Comparison of ENCODE assay signal across 20 cellular contexts in genomic region chrX:115966920-115967319, GRCh38.
DNase-seq lines count a peak whose midpoint lies in the region; ATAC-seq and TF ChIP-seq lines count a peak whose summit lies in the region.
"Had no signal": no experiment of that assay in that cellular context is flagged by ENCODE, and none has a peak within 500 bp of the region (broad histone marks: within the 10 kb centered on the region; RNA-seq: fewer than 3 reads in every experiment).

No MANE protein-coding gene starts in this region.

- ATAC-seq in heart left ventricle (peak in 3 of 4 donors; percentile 14 to 61 (median 57)), SK-N-SH treated with all-trans-retinoic acid at 6 μM for 48 hours (peak; percentile 24), GM18511 (IDR thresholded peaks at IDR 0.05; ENCODE audit: unreplicated experiment) (no peak)
- ATAC-seq: body of pancreas had no signal

- TF ChIP-seq CTCF in heart left ventricle (IDR thresholded peaks at IDR 0.05) (no peak), type B pancreatic cell (conservative IDR thresholded peaks at IDR 0.05) (no peak)

- peaks cover 16% of the 10 kb centered on the region for H3K9me3 Mint-ChIP-seq in type B pancreatic cell
- peaks cover 3% of the 10 kb centered on the region for H3K9me3 Mint-ChIP-seq in activated naive CD4-positive, alpha-beta T cell treated with anti-CD3 and anti-CD28 coated beads, Interleukin-2, amount 10 ng/mL, durations not matched to agents 7 days and 5 days
- H3K9me3 Mint-ChIP-seq: activated naive CD4-positive, alpha-beta T cell treated with anti-CD3 and anti-CD28 coated beads, Interleukin-2, amount 50 U/mL, for 24 hours had no signal

- TF ChIP-seq POLR2A in heart left ventricle (IDR thresholded peaks at IDR 0.05): no peak

- H3K4me1 Mint-ChIP-seq in type B pancreatic cell (ENCODE audit: unreplicated experiment): peaks cover 18% of the 10 kb centered on the region
- no peaks in the 10 kb centered on the region for H3K4me1 Mint-ChIP-seq in activated naive CD4-positive, alpha-beta T cell treated with anti-CD3 and anti-CD28 coated beads, Interleukin-2, amount 10 ng/mL, durations not matched to agents 7 days and 5 days
- H3K4me1 Mint-ChIP-seq: activated naive CD4-positive, alpha-beta T cell treated with anti-CD3 and anti-CD28 coated beads, Interleukin-2, amount 50 U/mL, for 24 hours had no signal

- H3K36me3 Mint-ChIP-seq in type B pancreatic cell: peaks cover 11% of the 10 kb centered on the region
- H3K36me3 Mint-ChIP-seq in activated naive CD4-positive, alpha-beta T cell treated with anti-CD3 and anti-CD28 coated beads, Interleukin-2, amount 10 ng/mL, durations not matched to agents 7 days and 5 days: no peaks in the 10 kb centered on the region
- H3K36me3 Mint-ChIP-seq: activated naive CD4-positive, alpha-beta T cell treated with anti-CD3 and anti-CD28 coated beads, Interleukin-2, amount 50 U/mL, for 24 hours had no signal

- no peak overlapping the region for H3K27ac Mint-ChIP-seq in type B pancreatic cell
- no peak overlapping the region for H3K27ac Mint-ChIP-seq in activated naive CD4-positive, alpha-beta T cell treated with anti-CD3 and anti-CD28 coated beads, Interleukin-2, amount 10 ng/mL, durations not matched to agents 7 days and 5 days
- H3K27ac Mint-ChIP-seq: activated naive CD4-positive, alpha-beta T cell treated with anti-CD3 and anti-CD28 coated beads, Interleukin-2, amount 50 U/mL, for 24 hours had no signal

- H3K27ac ChIP-seq in heart left ventricle: peak overlapping the region in 1 of 12 donors; percentile 38
- H3K27ac ChIP-seq: body of pancreas, dorsolateral prefrontal cortex, esophagus squamous epithelium, tibial artery had no signal

- intact Hi-C loops in heart left ventricle (cut with DNase I) (no loop called here), cardiac septum (cut with DNase I) (no loop called here)

- 46 to 64% (median 54%) methylated on average over 5 to 11 of the region's 11 CpGs for WGBS in heart left ventricle, 4 donors

- no peak overlapping the region for H3K4me3 ChIP-seq in heart left ventricle
- H3K4me3 ChIP-seq: body of pancreas, tibial artery had no signal

- CTCF ChIA-PET in activated naive CD4-positive, alpha-beta T cell treated with anti-CD3 and anti-CD28 coated beads, Interleukin-2, amount 10 ng/mL, durations not matched to agents 7 days and 5 days (lab: Charles Lee): no interaction called here

- H3K4me1 ChIP-seq in heart left ventricle: peaks cover 0 to 3% (median 0%) of the 10 kb centered on the region in 12 donors
- H3K4me1 ChIP-seq: body of pancreas, esophagus squamous epithelium, tibial artery had no signal

- no peaks in the 10 kb centered on the region for H3K9me3 ChIP-seq in heart left ventricle
- H3K9me3 ChIP-seq: body of pancreas, esophagus squamous epithelium, tibial artery had no signal

- DNase-seq in heart left ventricle: no peak
- no peak for DNase-seq in cardiac septum (ENCODE audit: low spot score)
- peak; percentile 0 for DNase-seq in left kidney (ENCODE audit: low read depth, low spot score)
- no peak for DNase-seq in type B pancreatic cell (ENCODE audit: extremely low spot score, unreplicated experiment)
- no peak for DNase-seq in activated naive CD4-positive, alpha-beta T cell treated with anti-CD3 and anti-CD28 coated beads, Interleukin-2, amount 10 ng/mL, durations not matched to agents 7 days and 5 days
- no peak for DNase-seq in AML-193 (lab: John Stamatoyannopoulos, UW)
- DNase-seq: ACHN; activated CD4-positive, alpha-beta T cell treated with anti-CD3 and anti-CD28 coated beads for 48 hours; activated T-cell treated with anti-CD3 and anti-CD28 coated beads for 4 hours; body of pancreas; dorsolateral prefrontal cortex; esophagus squamous epithelium; NCI-H1436; occipital lobe; stimulated activated CD4-positive, alpha-beta T cell treated with anti-CD3 and anti-CD28 coated beads, Interleukin-4, amount 100 ng/mL, for 4 hours; T1000; tibial artery had no signal

- no peaks in the 10 kb centered on the region for H3K36me3 ChIP-seq in heart left ventricle
- H3K36me3 ChIP-seq: esophagus squamous epithelium, tibial artery had no signal

- peaks cover 0 to 45% (median 0%) of the 10 kb centered on the region in 9 donors for H3K27me3 ChIP-seq in heart left ventricle
- H3K27me3 ChIP-seq: body of pancreas, tibial artery had no signal

- peaks cover 4% of the 10 kb centered on the region for H3K27me3 Mint-ChIP-seq in type B pancreatic cell
- peaks cover 8% of the 10 kb centered on the region for H3K27me3 Mint-ChIP-seq in activated naive CD4-positive, alpha-beta T cell treated with anti-CD3 and anti-CD28 coated beads, Interleukin-2, amount 10 ng/mL, durations not matched to agents 7 days and 5 days

- peak overlapping the region; percentile 99 for H3K4me3 Mint-ChIP-seq in type B pancreatic cell
- no peak overlapping the region for H3K4me3 Mint-ChIP-seq in activated naive CD4-positive, alpha-beta T cell treated with anti-CD3 and anti-CD28 coated beads, Interleukin-2, amount 10 ng/mL, durations not matched to agents 7 days and 5 days
- H3K4me3 Mint-ChIP-seq: activated naive CD4-positive, alpha-beta T cell treated with anti-CD3 and anti-CD28 coated beads, Interleukin-2, amount 50 U/mL, for 24 hours had no signal

TF ChIP-seq in SK-N-SH treated with all-trans-retinoic acid at 6 μM for 48 hours, 23 proteins besides CTCF, POLR2A, EP300 and RAD21:
- TF ChIP-seq ESRRG (CRISPR knock-in tag; IDR thresholded peaks at IDR 0.05) (no peak), TSHZ2 (CRISPR knock-in tag; IDR thresholded peaks at IDR 0.05) (no peak)
